ENCODE assay signal across 8 cellular contexts in the genomic region with DNA sequence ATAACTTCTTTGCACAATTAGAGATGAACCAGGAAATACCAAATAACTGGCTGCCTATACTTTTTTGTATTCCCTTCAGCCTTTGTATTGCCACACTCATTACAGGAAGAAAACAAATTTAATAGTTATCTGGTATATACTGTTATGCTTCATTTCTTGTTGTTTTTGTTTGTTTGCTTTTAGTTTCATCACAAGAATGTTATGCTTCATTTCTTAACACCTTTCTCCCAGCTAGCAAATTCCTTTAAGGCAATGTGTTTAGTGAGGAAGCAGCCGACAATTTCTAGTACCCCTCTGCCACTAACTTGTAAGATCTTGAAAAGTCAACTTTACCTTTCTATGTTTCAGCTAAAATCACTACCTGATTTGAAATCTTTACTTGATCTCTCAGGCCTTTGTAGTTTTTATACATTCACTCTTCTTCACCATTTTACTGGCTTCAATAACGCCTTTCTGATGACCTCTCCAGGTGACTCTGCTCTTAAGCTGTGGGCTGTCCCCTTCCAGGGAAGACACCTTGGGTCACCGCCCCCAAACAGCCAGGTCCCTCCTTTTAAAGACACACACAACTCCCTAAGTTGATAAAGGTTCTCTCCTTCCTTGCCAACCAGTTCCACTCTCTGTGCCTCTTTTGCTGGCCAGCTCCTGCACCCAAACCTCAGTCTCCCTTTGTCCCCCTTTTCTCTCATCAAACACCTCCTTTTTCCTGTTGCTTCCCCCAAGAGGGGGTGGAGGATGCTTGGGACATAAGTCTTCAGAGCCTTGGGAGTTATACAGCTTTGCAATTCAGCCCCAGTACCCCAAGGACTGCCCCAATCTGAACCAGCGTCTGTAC. TPM values are rescaled to one million over a fixed set of nuclear protein-coding genes. Genes with fewer than 3 reads are reported as not detected.
DNase-seq lines count a peak whose midpoint lies in the region; ATAC-seq lines count a peak whose summit lies in the region.

No MANE protein-coding gene starts in this region.

- H3K27ac Mint-ChIP-seq in activated CD4-positive, alpha-beta memory T cell treated with anti-CD3 and anti-CD28 coated beads, Interleukin-2, amount 10 ng/mL, durations not matched to agents 7 days and 5 days: peak overlapping the region; percentile 90
- peak overlapping the region; percentile 85 to 92 for H3K27ac Mint-ChIP-seq in effector memory CD8-positive, alpha-beta T cell

- H4K8ac ChIP-seq in mesendoderm (ENCODE audit: low read depth, low read length): no peak overlapping the region

- H3K4me2 ChIP-seq in mesendoderm (ENCODE audit: low read length): peak overlapping the region; percentile 76

- peaks cover 8% of the 10 kb centered on the region for H3K27me3 Mint-ChIP-seq in activated CD4-positive, alpha-beta memory T cell treated with anti-CD3 and anti-CD28 coated beads, Interleukin-2, amount 10 ng/mL, durations not matched to agents 7 days and 5 days
- no peaks in the 10 kb centered on the region for H3K27me3 Mint-ChIP-seq in effector memory CD8-positive, alpha-beta T cell

- H3K36me3 Mint-ChIP-seq in activated CD4-positive, alpha-beta memory T cell treated with anti-CD3 and anti-CD28 coated beads, Interleukin-2, amount 10 ng/mL, durations not matched to agents 7 days and 5 days (ENCODE audit: low read depth): peaks cover 17% of the 10 kb centered on the region
- peaks cover 11% of the 10 kb centered on the region for H3K36me3 Mint-ChIP-seq in effector memory CD8-positive, alpha-beta T cell (ENCODE audit: insufficient read depth)

- H3K4me1 ChIP-seq in mesendoderm (ENCODE audit: control insufficient read depth, low read depth, low read length): no peaks in the 10 kb centered on the region

- peak overlapping the region; percentile 67 for H3K4me3 ChIP-seq in mesendoderm (ENCODE audit: low read length)

- peak overlapping the region; percentile 74 for H2BK5ac ChIP-seq in mesendoderm (ENCODE audit: low read length)

- H3K27me3 ChIP-seq in mesendoderm (ENCODE audit: insufficient read depth, low read length, poor library complexity): no peaks in the 10 kb centered on the region

- DNase-seq in NCI-H1694 (lab: John Stamatoyannopoulos, UW) (peak; percentile 13), NCI-H1694 treated with DMSO at 0.1 percent for 48 hours (lab: John Stamatoyannopoulos, UW) (no peak), NCI-H748 (lab: John Stamatoyannopoulos, UW; ENCODE audit: unreplicated experiment) (peak; percentile 84), mesendoderm (peak; percentile 88)
- DNase-seq in activated CD4-positive, alpha-beta memory T cell treated with anti-CD3 and anti-CD28 coated beads, Interleukin-2, amount 10 ng/mL, durations not matched to agents 7 days and 5 days: peak; percentile 78
- peak; percentile 66 to 72 (median 69) for DNase-seq in effector memory CD8-positive, alpha-beta T cell
- DNase-seq in stimulated activated CD8-positive, alpha-beta memory T cell treated with anti-CD3 and anti-CD28 coated beads, Interleukin-2, amount 100 ng/mL, for 1 hour (ENCODE audit: low read depth in 2 of 2): peak; percentile 35 to 46

- peak; percentile 33 for ATAC-seq in HG03442 (IDR thresholded peaks at IDR 0.05; ENCODE audit: unreplicated experiment)
- ATAC-seq in effector memory CD8-positive, alpha-beta T cell (replicated peaks): peak; percentile 56

- H3K18ac ChIP-seq in mesendoderm (ENCODE audit: low read length): peak overlapping the region; percentile 95

- H2BK120ac ChIP-seq in mesendoderm (ENCODE audit: low read depth, low read length): no peak overlapping the region

- no peak overlapping the region for H2AK5ac ChIP-seq in mesendoderm (ENCODE audit: low read length)

- H3K4me3 Mint-ChIP-seq in activated CD4-positive, alpha-beta memory T cell treated with anti-CD3 and anti-CD28 coated beads, Interleukin-2, amount 10 ng/mL, durations not matched to agents 7 days and 5 days: peak overlapping the region; percentile 96
- H3K4me3 Mint-ChIP-seq in effector memory CD8-positive, alpha-beta T cell: peak overlapping the region; percentile 89 to 93

- H3K79me1 ChIP-seq in mesendoderm (ENCODE audit: low read length): peaks cover 11% of the 10 kb centered on the region

- peaks cover 38% of the 10 kb centered on the region for H3K4me1 Mint-ChIP-seq in activated CD4-positive, alpha-beta memory T cell treated with anti-CD3 and anti-CD28 coated beads, Interleukin-2, amount 10 ng/mL, durations not matched to agents 7 days and 5 days
- peaks cover 35 to 42% of the 10 kb centered on the region in 2 donors for H3K4me1 Mint-ChIP-seq in effector memory CD8-positive, alpha-beta T cell (ENCODE audit: low read depth in 2 of 2)

- no peaks in the 10 kb centered on the region for H3K9me3 Mint-ChIP-seq in activated CD4-positive, alpha-beta memory T cell treated with anti-CD3 and anti-CD28 coated beads, Interleukin-2, amount 10 ng/mL, durations not matched to agents 7 days and 5 days
- H3K9me3 Mint-ChIP-seq in effector memory CD8-positive, alpha-beta T cell: no peaks in the 10 kb centered on the region

- H2BK15ac ChIP-seq in mesendoderm (replicated peaks; ENCODE audit: low read depth): no peak overlapping the region

- CTCF ChIA-PET in activated CD4-positive, alpha-beta memory T cell treated with anti-CD3 and anti-CD28 coated beads, Interleukin-2, amount 10 ng/mL, durations not matched to agents 7 days and 5 days (lab: Charles Lee): interaction anchor here (0.6 to 1.1 kb wide), 6 partner anchors 12 to 905 kb away, joined by 3 to 5 read pairs (median 4); a partner anchor contains a TSS

- H3K9ac ChIP-seq in mesendoderm (ENCODE audit: low read length): peak overlapping the region; percentile 82

- H3K23ac ChIP-seq in mesendoderm (ENCODE audit: low read length): peak overlapping the region; percentile 3

- POLR2A ChIA-PET in activated CD4-positive, alpha-beta memory T cell treated with anti-CD3 and anti-CD28 coated beads, Interleukin-2, amount 10 ng/mL, durations not matched to agents 7 days and 5 days (lab: Charles Lee): interaction anchor here (0.8 to 1.5 kb wide), 5 partner anchors 50 to 522 kb away, joined by 3 to 7 read pairs (median 3); a partner anchor contains a TSS

- no peak overlapping the region for H3K4ac ChIP-seq in mesendoderm (ENCODE audit: low read depth, low read length)

- H3K36me3 ChIP-seq in mesendoderm (ENCODE audit: control insufficient read depth, insufficient read depth, low read length): no peaks in the 10 kb centered on the region

- no peaks in the 10 kb centered on the region for H3K79me2 ChIP-seq in mesendoderm (ENCODE audit: control insufficient read depth, insufficient read depth, low read length)

- H3K27ac ChIP-seq in mesendoderm (ENCODE audit: low read depth, low read length): no peak overlapping the region

- no peak overlapping the region for H4K5ac ChIP-seq in mesendoderm (ENCODE audit: low read length)

- no CpG with 5 or more reads among the region's 4 CpGs for WGBS in mesendoderm (ENCODE audit: extremely low coverage, insufficient coverage, low lambda C conversion rate)

- peak overlapping the region; percentile 90 for H3K56ac ChIP-seq in mesendoderm (ENCODE audit: low read length)

RNA-seq across cellular contexts. Expression of a gene that starts 1.2 kb away (rescaled TPM):
- 10 to 100 TPM; 28.9 to 29.8 TPM for total RNA-seq in activated CD4-positive, alpha-beta memory T cell treated with anti-CD3 and anti-CD28 coated beads, Interleukin-2, amount 10 ng/mL, durations not matched to agents 7 days and 5 days
- polyA plus RNA-seq in mesendoderm (2013, experiment 1 of 2): 8.7 TPM
- polyA plus RNA-seq in mesendoderm (2013, experiment 2 of 2): 8.8 TPM

RNA-seq across cellular contexts. Expression of a gene that starts 48.4 kb away (rescaled TPM):
- 1 to 10 TPM; 5.7 to 5.9 TPM for total RNA-seq in activated CD4-positive, alpha-beta memory T cell treated with anti-CD3 and anti-CD28 coated beads, Interleukin-2, amount 10 ng/mL, durations not matched to agents 7 days and 5 days
- 7.7 TPM for polyA plus RNA-seq in mesendoderm (2013, experiment 1 of 2)
- 7.4 TPM for polyA plus RNA-seq in mesendoderm (2013, experiment 2 of 2)

RNA-seq across cellular contexts. Expression of a gene that starts 52.2 kb away (rescaled TPM):
- 10 to 100 TPM; 43.5 to 47.5 TPM for total RNA-seq in activated CD4-positive, alpha-beta memory T cell treated with anti-CD3 and anti-CD28 coated beads, Interleukin-2, amount 10 ng/mL, durations not matched to agents 7 days and 5 days
- polyA plus RNA-seq in mesendoderm (2013, experiment 1 of 2): 18.8 TPM
- polyA plus RNA-seq in mesendoderm (2013, experiment 2 of 2): 20.7 TPM
